Comparison of ENCODE assay signal across 18 cellular contexts in genomic region chr2:10820562-10820961, GRCh38.
"Had no signal": no experiment of that assay in that cellular context is flagged by ENCODE, and none has a peak within 500 bp of the region (broad histone marks: within the 10 kb centered on the region; RNA-seq: fewer than 3 reads in every experiment).

No MANE protein-coding gene starts in this region.

- ATAC-seq: activated CD4-positive, CD25-positive, alpha-beta regulatory T cell treated with anti-CD3 and anti-CD28 coated beads, Interleukin-2, amount 50 U/mL, for 24 hours; activated naive CD4-positive, alpha-beta T cell treated with anti-CD3 and anti-CD28 coated beads, Interleukin-2, amount 50 U/mL, for 72 hours; esophagus mucosa; gastroesophageal sphincter; stimulated activated naive CD8-positive, alpha-beta T cell treated with anti-CD3 and anti-CD28 coated beads, Interleukin-15, amount 100 ng/mL, for 72 hours had no signal

- H3K4me1 Mint-ChIP-seq: mesothelial cell of epicardium; stimulated activated naive CD8-positive, alpha-beta T cell treated with anti-CD3 and anti-CD28 coated beads, Interleukin-15, amount 100 ng/mL, for 72 hours had no signal

- H3K9me3 Mint-ChIP-seq: activated naive CD4-positive, alpha-beta T cell treated with anti-CD3 and anti-CD28 coated beads, Interleukin-2, amount 50 U/mL, for 72 hours; nephron progenitor cell; stimulated activated naive CD8-positive, alpha-beta T cell treated with anti-CD3 and anti-CD28 coated beads, Interleukin-15, amount 100 ng/mL, for 72 hours had no signal

- H3K4me3 Mint-ChIP-seq: mesothelial cell of epicardium; nephron progenitor cell; stimulated activated naive CD8-positive, alpha-beta T cell treated with anti-CD3 and anti-CD28 coated beads, Interleukin-15, amount 100 ng/mL, for 72 hours had no signal

- H3K27ac Mint-ChIP-seq: activated naive CD4-positive, alpha-beta T cell treated with anti-CD3 and anti-CD28 coated beads, Interleukin-2, amount 50 U/mL, for 72 hours; mesothelial cell of epicardium; nephron progenitor cell; progenitor cell of endocrine pancreas; stimulated activated naive CD8-positive, alpha-beta T cell treated with anti-CD3 and anti-CD28 coated beads, Interleukin-15, amount 100 ng/mL, for 72 hours had no signal

- H3K36me3 Mint-ChIP-seq: activated naive CD4-positive, alpha-beta T cell treated with anti-CD3 and anti-CD28 coated beads, Interleukin-2, amount 50 U/mL, for 72 hours; mesothelial cell of epicardium had no signal

- DNase-seq: activated CD4-positive, alpha-beta T cell treated with anti-CD3 and anti-CD28 coated beads, Interleukin-2, amount 50 U/mL, for 1 hour; activated CD8-positive, alpha-beta memory T cell treated with anti-CD3 and anti-CD28 coated beads for 24 hours; activated CD8-positive, alpha-beta memory T cell treated with anti-CD3 and anti-CD28 coated beads, Interleukin-2, amount 50 U/mL, for 48 hours; activated gamma-delta T cell; effector CD8-positive, alpha-beta T cell; lower lobe of right lung; nephron progenitor cell; small intestine; stimulated activated CD4-positive, alpha-beta T cell treated with anti-CD3 and anti-CD28 coated beads, Interleukin-4, amount 100 ng/mL, for 1 hour; stimulated activated naive CD8-positive, alpha-beta T cell treated with anti-CD3 and anti-CD28 coated beads, Interleukin-15, amount 100 ng/mL, for 72 hours; T-helper 1 cell; T-helper 9 cell had no signal
